1 cellular context compared by ENCODE assay signal in the genomic region with DNA sequence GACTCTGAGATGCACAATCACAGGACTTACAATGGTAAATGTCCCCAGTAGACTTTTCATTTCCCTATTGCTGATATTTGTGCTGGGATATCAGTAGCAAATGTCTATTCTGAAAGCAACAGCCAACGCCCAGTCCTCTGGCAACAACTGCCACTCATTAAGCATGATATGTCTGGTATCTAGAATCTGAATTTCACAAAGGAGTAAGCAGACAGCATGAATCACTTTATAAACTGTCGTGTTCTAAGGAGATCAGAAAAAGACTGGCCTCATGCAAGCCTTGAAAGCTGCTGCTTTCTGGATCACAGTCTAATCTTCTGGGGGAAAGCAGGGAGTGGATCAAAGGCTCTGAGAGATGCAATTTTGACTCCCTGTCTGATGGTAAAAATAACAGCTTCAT.
TF ChIP-seq lines count a peak whose summit lies in the region.

No MANE protein-coding gene starts in this region.

TF ChIP-seq in GM23338, 12 proteins besides CTCF, POLR2A, EP300 and RAD21 (continued from another document):
- TF ChIP-seq, protein P1, sequence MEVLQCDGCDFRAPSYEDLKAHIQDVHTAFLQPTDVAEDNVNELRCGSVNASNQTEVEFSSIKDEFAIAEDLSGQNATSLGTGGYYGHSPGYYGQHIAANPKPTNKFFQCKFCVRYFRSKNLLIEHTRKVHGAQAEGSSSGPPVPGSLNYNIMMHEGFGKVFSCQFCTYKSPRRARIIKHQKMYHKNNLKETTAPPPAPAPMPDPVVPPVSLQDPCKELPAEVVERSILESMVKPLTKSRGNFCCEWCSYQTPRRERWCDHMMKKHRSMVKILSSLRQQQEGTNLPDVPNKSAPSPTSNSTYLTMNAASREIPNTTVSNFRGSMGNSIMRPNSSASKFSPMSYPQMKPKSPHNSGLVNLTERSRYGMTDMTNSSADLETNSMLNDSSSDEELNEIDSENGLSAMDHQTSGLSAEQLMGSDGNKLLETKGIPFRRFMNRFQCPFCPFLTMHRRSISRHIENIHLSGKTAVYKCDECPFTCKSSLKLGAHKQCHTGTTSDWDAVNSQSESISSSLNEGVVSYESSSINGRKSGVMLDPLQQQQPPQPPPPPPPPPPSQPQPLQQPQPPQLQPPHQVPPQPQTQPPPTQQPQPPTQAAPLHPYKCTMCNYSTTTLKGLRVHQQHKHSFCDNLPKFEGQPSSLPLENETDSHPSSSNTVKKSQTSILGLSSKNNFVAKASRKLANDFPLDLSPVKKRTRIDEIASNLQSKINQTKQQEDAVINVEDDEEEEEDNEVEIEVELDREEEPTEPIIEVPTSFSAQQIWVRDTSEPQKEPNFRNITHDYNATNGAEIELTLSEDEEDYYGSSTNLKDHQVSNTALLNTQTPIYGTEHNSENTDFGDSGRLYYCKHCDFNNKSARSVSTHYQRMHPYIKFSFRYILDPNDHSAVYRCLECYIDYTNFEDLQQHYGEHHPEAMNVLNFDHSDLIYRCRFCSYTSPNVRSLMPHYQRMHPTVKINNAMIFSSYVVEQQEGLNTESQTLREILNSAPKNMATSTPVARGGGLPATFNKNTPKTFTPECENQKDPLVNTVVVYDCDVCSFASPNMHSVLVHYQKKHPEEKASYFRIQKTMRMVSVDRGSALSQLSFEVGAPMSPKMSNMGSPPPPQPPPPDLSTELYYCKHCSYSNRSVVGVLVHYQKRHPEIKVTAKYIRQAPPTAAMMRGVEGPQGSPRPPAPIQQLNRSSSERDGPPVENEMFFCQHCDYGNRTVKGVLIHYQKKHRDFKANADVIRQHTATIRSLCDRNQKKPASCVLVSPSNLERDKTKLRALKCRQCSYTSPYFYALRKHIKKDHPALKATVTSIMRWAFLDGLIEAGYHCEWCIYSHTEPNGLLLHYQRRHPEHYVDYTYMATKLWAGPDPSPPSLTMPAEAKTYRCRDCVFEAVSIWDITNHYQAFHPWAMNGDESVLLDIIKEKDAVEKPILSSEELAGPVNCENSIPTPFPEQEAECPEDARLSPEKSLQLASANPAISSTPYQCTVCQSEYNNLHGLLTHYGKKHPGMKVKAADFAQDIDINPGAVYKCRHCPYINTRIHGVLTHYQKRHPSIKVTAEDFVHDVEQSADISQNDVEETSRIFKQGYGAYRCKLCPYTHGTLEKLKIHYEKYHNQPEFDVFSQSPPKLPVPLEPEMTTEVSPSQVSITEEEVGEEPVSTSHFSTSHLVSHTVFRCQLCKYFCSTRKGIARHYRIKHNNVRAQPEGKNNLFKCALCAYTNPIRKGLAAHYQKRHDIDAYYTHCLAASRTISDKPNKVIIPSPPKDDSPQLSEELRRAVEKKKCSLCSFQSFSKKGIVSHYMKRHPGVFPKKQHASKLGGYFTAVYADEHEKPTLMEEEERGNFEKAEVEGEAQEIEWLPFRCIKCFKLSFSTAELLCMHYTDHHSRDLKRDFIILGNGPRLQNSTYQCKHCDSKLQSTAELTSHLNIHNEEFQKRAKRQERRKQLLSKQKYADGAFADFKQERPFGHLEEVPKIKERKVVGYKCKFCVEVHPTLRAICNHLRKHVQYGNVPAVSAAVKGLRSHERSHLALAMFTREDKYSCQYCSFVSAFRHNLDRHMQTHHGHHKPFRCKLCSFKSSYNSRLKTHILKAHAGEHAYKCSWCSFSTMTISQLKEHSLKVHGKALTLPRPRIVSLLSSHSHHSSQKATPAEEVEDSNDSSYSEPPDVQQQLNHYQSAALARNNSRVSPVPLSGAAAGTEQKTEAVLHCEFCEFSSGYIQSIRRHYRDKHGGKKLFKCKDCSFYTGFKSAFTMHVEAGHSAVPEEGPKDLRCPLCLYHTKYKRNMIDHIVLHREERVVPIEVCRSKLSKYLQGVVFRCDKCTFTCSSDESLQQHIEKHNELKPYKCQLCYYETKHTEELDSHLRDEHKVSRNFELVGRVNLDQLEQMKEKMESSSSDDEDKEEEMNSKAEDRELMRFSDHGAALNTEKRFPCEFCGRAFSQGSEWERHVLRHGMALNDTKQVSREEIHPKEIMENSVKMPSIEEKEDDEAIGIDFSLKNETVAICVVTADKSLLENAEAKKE (CRISPR knock-in tag; IDR thresholded peaks at IDR 0.05): no peak
- TF ChIP-seq, protein P2, sequence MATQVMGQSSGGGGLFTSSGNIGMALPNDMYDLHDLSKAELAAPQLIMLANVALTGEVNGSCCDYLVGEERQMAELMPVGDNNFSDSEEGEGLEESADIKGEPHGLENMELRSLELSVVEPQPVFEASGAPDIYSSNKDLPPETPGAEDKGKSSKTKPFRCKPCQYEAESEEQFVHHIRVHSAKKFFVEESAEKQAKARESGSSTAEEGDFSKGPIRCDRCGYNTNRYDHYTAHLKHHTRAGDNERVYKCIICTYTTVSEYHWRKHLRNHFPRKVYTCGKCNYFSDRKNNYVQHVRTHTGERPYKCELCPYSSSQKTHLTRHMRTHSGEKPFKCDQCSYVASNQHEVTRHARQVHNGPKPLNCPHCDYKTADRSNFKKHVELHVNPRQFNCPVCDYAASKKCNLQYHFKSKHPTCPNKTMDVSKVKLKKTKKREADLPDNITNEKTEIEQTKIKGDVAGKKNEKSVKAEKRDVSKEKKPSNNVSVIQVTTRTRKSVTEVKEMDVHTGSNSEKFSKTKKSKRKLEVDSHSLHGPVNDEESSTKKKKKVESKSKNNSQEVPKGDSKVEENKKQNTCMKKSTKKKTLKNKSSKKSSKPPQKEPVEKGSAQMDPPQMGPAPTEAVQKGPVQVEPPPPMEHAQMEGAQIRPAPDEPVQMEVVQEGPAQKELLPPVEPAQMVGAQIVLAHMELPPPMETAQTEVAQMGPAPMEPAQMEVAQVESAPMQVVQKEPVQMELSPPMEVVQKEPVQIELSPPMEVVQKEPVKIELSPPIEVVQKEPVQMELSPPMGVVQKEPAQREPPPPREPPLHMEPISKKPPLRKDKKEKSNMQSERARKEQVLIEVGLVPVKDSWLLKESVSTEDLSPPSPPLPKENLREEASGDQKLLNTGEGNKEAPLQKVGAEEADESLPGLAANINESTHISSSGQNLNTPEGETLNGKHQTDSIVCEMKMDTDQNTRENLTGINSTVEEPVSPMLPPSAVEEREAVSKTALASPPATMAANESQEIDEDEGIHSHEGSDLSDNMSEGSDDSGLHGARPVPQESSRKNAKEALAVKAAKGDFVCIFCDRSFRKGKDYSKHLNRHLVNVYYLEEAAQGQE (IDR thresholded peaks at IDR 0.05; ENCODE audit: unreplicated experiment): no peak
- no peak for TF ChIP-seq EZH2 (IDR thresholded peaks at IDR 0.05; ENCODE audit: low read depth, unreplicated experiment)
- TF ChIP-seq ZNF331 (CRISPR knock-in tag; IDR thresholded peaks at IDR 0.05; ENCODE audit: low read depth): no peak
- TF ChIP-seq EZH2phosphoT487 (IDR thresholded peaks at IDR 0.05; ENCODE audit: unreplicated experiment): no peak
- TF ChIP-seq JUNB (IDR thresholded peaks at IDR 0.05; ENCODE audit: unreplicated experiment): no peak
- no peak for TF ChIP-seq STAT1 (IDR thresholded peaks at IDR 0.05; ENCODE audit: unreplicated experiment)
- TF ChIP-seq, protein P3, sequence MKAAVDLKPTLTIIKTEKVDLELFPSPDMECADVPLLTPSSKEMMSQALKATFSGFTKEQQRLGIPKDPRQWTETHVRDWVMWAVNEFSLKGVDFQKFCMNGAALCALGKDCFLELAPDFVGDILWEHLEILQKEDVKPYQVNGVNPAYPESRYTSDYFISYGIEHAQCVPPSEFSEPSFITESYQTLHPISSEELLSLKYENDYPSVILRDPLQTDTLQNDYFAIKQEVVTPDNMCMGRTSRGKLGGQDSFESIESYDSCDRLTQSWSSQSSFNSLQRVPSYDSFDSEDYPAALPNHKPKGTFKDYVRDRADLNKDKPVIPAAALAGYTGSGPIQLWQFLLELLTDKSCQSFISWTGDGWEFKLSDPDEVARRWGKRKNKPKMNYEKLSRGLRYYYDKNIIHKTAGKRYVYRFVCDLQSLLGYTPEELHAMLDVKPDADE (IDR thresholded peaks at IDR 0.05): no peak
- no peak for TF ChIP-seq ZNF114 (CRISPR knock-in tag; IDR thresholded peaks at IDR 0.05)
- TF ChIP-seq CREB1 (CRISPR knock-in tag; IDR thresholded peaks at IDR 0.05; ENCODE audit: low read depth): no peak
- no peak for TF ChIP-seq NANOG (IDR thresholded peaks at IDR 0.05; ENCODE audit: borderline replicate concordance)
